Comparison of ENCODE assay signal across 19 cellular contexts in genomic region chr11:34190192-34191139, GRCh38.
DNase-seq lines count a peak whose midpoint lies in the region; ATAC-seq and TF ChIP-seq lines count a peak whose summit lies in the region.
"Had no signal": no experiment of that assay in that cellular context is flagged by ENCODE, and none has a peak within 500 bp of the region (broad histone marks: within the 10 kb centered on the region; RNA-seq: fewer than 3 reads in every experiment).

No MANE protein-coding gene starts in this region.

- no peak overlapping the region for H3K27ac Mint-ChIP-seq in endothelial cell (ENCODE audit: unreplicated experiment)
- H3K27ac Mint-ChIP-seq: CD4-positive, CD25-positive, alpha-beta regulatory T cell had no signal

- ATAC-seq in GM18870 (IDR thresholded peaks at IDR 0.05; ENCODE audit: unreplicated experiment) = peak; percentile 48
- ATAC-seq: Panc1 had no signal

- H3K9me3 Mint-ChIP-seq in endothelial cell (ENCODE audit: unreplicated experiment) = no peaks in the 10 kb centered on the region
- H3K9me3 Mint-ChIP-seq: CD4-positive, CD25-positive, alpha-beta regulatory T cell had no signal

- peaks cover 58% of the 10 kb centered on the region for H3K4me1 Mint-ChIP-seq in endothelial cell (ENCODE audit: unreplicated experiment)

- TF ChIP-seq CTCF in endothelial cell (IDR thresholded peaks at IDR 0.05; ENCODE audit: unreplicated experiment) (no peak), GM13976 (IDR thresholded peaks at IDR 0.05; ENCODE audit: borderline replicate concordance, control extremely low read depth, extremely low read depth, insufficient read depth, missing control alignments) (no peak)

- in situ Hi-C loops in Caki2 (cut with HindIII; ENCODE audit: low pct_unique_long_range_greater_than_20kb, low sequenced_read_pairs) (no loop called here), GM13976 (cut with MboI; ENCODE audit: low sequenced_read_pairs, unreplicated experiment) (no loop called here)

- H3K27me3 Mint-ChIP-seq in endothelial cell (ENCODE audit: unreplicated experiment) = peaks cover 15% of the 10 kb centered on the region
- H3K27me3 Mint-ChIP-seq: CD4-positive, CD25-positive, alpha-beta regulatory T cell had no signal

- peak; percentile 33 for DNase-seq in Caki2 (ENCODE audit: low read depth)
- peak; percentile 45 for DNase-seq in NCI-H69 (lab: John Stamatoyannopoulos, UW)
- DNase-seq in endothelial cell (ENCODE audit: low spot score) = no peak
- DNase-seq in stimulated activated CD4-positive, alpha-beta T cell treated with anti-CD3 and anti-CD28 coated beads, Interleukin-15, amount 100 ng/mL, for 24 hours = no peak
- DNase-seq in activated CD4-positive, alpha-beta T cell treated with anti-CD3 and anti-CD28 coated beads, Interleukin-2, amount 50 U/mL, for 4 hours = no peak
- DNase-seq in amniotic stem cell (lab: John Stamatoyannopoulos, UW) = no peak
- no peak for DNase-seq in GM13976 (ENCODE audit: low spot score)
- DNase-seq: 8988T; BE2C; Caco-2; CD4-positive, CD25-positive, alpha-beta regulatory T cell; DMS153; KG1; NCI-H1105 treated with DMSO at 0.1 percent for 48 hours; NCI-H1694; NCI-H2081 treated with DMSO at 0.1 percent for 48 hours; NCI-H748 treated with DMSO at 0.1 percent for 48 hours had no signal

- H3K36me3 Mint-ChIP-seq in endothelial cell (ENCODE audit: low read depth, unreplicated experiment) = peaks cover 24% of the 10 kb centered on the region
- H3K36me3 Mint-ChIP-seq: CD4-positive, CD25-positive, alpha-beta regulatory T cell had no signal

- H3K4me3 Mint-ChIP-seq in endothelial cell (ENCODE audit: unreplicated experiment) = peak overlapping the region; percentile 37
- H3K4me3 Mint-ChIP-seq: CD4-positive, CD25-positive, alpha-beta regulatory T cell had no signal

Comparison
In these comparisons a context has a peak if more than half of its experiments do, and no peak if none do; other contexts are left out.
1. DNase-seq: peak in Caki2 (single experiment) and NCI-H69 (single experiment); none in endothelial cell (single experiment), stimulated activated CD4-positive, alpha-beta T cell treated with anti-CD3 and anti-CD28 coated beads, Interleukin-15, amount 100 ng/mL, for 24 hours (single experiment), activated CD4-positive, alpha-beta T cell treated with anti-CD3 and anti-CD28 coated beads, Interleukin-2, amount 50 U/mL, for 4 hours (0 of 2), amniotic stem cell (single experiment) and GM13976 (single experiment).